11 cellular contexts compared by ENCODE assay signal in the genomic region with DNA sequence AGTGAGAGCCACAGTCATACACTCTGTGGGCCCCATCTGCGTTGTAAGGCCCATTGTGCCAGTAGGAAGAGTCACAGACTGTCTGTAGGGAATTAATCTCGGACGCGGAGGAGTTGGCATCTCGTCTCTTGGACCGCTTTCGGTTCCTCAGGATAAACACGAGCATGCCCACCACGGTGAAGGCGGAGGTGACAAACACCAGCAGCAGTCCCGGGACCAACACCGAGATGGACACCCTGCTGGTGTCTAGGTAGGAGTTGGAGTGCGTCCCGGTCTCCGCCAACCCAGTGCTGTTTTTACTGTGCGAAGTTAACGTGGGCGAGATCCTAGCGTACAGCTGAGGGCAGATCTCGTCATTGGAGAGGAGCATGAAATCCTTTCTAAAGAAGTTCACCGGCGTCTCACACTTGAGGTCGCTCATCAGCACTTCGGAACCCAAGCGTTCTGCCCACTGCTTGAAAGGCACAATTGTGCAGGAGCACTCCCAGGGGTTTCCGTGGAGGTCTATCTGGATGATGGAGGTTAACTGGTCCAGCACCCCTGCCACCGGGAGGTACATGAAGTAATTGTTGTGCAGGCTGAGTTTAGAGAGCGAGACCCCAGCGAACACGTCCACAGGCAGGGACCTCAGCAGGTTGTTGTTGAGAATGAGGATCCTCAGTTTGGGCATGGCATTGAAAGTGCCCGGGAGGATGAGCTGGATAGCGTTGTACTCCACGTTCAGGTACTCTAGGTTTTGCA. TPM values are rescaled to one million over a fixed set of nuclear protein-coding genes. Genes with fewer than 3 reads are reported as not detected.
DNase-seq lines count a peak whose midpoint lies in the region; ATAC-seq and TF ChIP-seq lines count a peak whose summit lies in the region.
"Had no signal": no experiment of that assay in that cellular context is flagged by ENCODE, and none has a peak within 500 bp of the region (broad histone marks: within the 10 kb centered on the region; RNA-seq: fewer than 3 reads in every experiment).

No MANE protein-coding gene starts in this region.

- no peak overlapping the region for H3K27ac Mint-ChIP-seq in CD8-positive, alpha-beta T cell
- peak overlapping the region; percentile 44 for H3K27ac Mint-ChIP-seq in activated T-helper 1 cell treated with anti-CD3 and anti-CD28 coated beads, Interleukin-12 subunit alpha, Interleukin-12 subunit beta, Interleukin-2, Interleukin-4 antibody, amounts not matched to agents 30 ng/mL and 10 ng/mL and 1 ng/mL, durations not matched to agents 14 hours and 24 hours and 36 hours
- H3K27ac Mint-ChIP-seq: activated naive CD4-positive, alpha-beta T cell treated with anti-CD3 and anti-CD28 coated beads, Interleukin-2, amount 50 U/mL, for 24 hours had no signal

- no peak overlapping the region for H2BK12ac ChIP-seq in trophoblast cell (ENCODE audit: low read length)

- CTCF ChIA-PET in CD8-positive, alpha-beta T cell (lab: Charles Lee) = no interaction called here

- H4K91ac ChIP-seq in trophoblast cell (ENCODE audit: low read depth, low read length) = no peak overlapping the region

- no peak overlapping the region for H3K27ac ChIP-seq in CD8-positive, alpha-beta T cell (ENCODE audit: low read depth, low read length)
- H3K27ac ChIP-seq in foreskin keratinocyte = no peak overlapping the region
- no peak overlapping the region for H3K27ac ChIP-seq in trophoblast cell (ENCODE audit: low read depth, low read length)

- H3K9me3 Mint-ChIP-seq in CD8-positive, alpha-beta T cell = no peaks in the 10 kb centered on the region
- peaks cover 12% of the 10 kb centered on the region for H3K9me3 Mint-ChIP-seq in activated T-helper 1 cell treated with anti-CD3 and anti-CD28 coated beads, Interleukin-12 subunit alpha, Interleukin-12 subunit beta, Interleukin-2, Interleukin-4 antibody, amounts not matched to agents 30 ng/mL and 10 ng/mL and 1 ng/mL, durations not matched to agents 14 hours and 24 hours and 36 hours

- TF ChIP-seq CTCF in CD8-positive, alpha-beta T cell (IDR thresholded peaks at IDR 0.05) = no peak
- TF ChIP-seq CTCF in foreskin keratinocyte (conservative IDR thresholded peaks at IDR 0.05) (no peak), GM10266 (IDR thresholded peaks at IDR 0.05; ENCODE audit: control insufficient read depth, insufficient read depth, low read depth, missing control alignments) (no peak)

- no peak overlapping the region for H2BK5ac ChIP-seq in trophoblast cell (ENCODE audit: low read depth, low read length, poor library complexity)

- H3K36me3 ChIP-seq in CD8-positive, alpha-beta T cell (ENCODE audit: insufficient read depth, low read length) = no peaks in the 10 kb centered on the region
- no peaks in the 10 kb centered on the region for H3K36me3 ChIP-seq in trophoblast cell (ENCODE audit: control insufficient read depth in 1 of 2, insufficient read depth in 2 of 2, low read length in 2 of 2)

- no peak overlapping the region for H3K4ac ChIP-seq in trophoblast cell (ENCODE audit: low read depth, low read length)

- no peak overlapping the region for H3K4me2 ChIP-seq in trophoblast cell (ENCODE audit: low read length)

- no peak overlapping the region for H3K9ac ChIP-seq in trophoblast cell (ENCODE audit: low read length)

- no peak overlapping the region for H4K8ac ChIP-seq in trophoblast cell (ENCODE audit: low read depth, low read length)

- H3K27me3 ChIP-seq in CD8-positive, alpha-beta T cell (ENCODE audit: insufficient read depth, low read length) = peaks cover 6% of the 10 kb centered on the region
- H3K27me3 ChIP-seq in foreskin keratinocyte (peaks cover 66% of the 10 kb centered on the region), trophoblast cell (ENCODE audit: insufficient read depth, low read length) (peaks cover 28% of the 10 kb centered on the region)

- no peak overlapping the region for H4K12ac ChIP-seq in trophoblast cell (ENCODE audit: low read depth, low read length)

- H2AFZ ChIP-seq in trophoblast cell (ENCODE audit: insufficient read depth, low read length, poor library complexity) = no peak overlapping the region

- no peaks in the 10 kb centered on the region for H3K79me1 ChIP-seq in trophoblast cell (ENCODE audit: low read length)

- no peak overlapping the region for H2AK5ac ChIP-seq in trophoblast cell (ENCODE audit: low read length)

- H3K18ac ChIP-seq in trophoblast cell (ENCODE audit: low read length) = no peak overlapping the region

- no peaks in the 10 kb centered on the region for H3K4me1 ChIP-seq in CD8-positive, alpha-beta T cell (ENCODE audit: insufficient read depth, low read length)
- no peaks in the 10 kb centered on the region for H3K4me1 ChIP-seq in foreskin keratinocyte
- H3K4me1 ChIP-seq in trophoblast cell (ENCODE audit: control insufficient read depth in 1 of 2, insufficient read depth in 2 of 2, low read length in 2 of 2) = no peaks in the 10 kb centered on the region

- H3K27me3 Mint-ChIP-seq in CD8-positive, alpha-beta T cell (ENCODE audit: low read depth) = peaks cover 67% of the 10 kb centered on the region
- peaks cover 44% of the 10 kb centered on the region for H3K27me3 Mint-ChIP-seq in activated T-helper 1 cell treated with anti-CD3 and anti-CD28 coated beads, Interleukin-12 subunit alpha, Interleukin-12 subunit beta, Interleukin-2, Interleukin-4 antibody, amounts not matched to agents 30 ng/mL and 10 ng/mL and 1 ng/mL, durations not matched to agents 14 hours and 24 hours and 36 hours (ENCODE audit: insufficient read depth)

- H3K79me2 ChIP-seq in trophoblast cell (ENCODE audit: control insufficient read depth, insufficient read depth, low read length, poor library complexity) = no peaks in the 10 kb centered on the region

- peak overlapping the region; percentile 51 for H3K23ac ChIP-seq in trophoblast cell (ENCODE audit: low read length)

- no peak for DNase-seq in CD8-positive, alpha-beta T cell
- DNase-seq in activated T-helper 1 cell treated with anti-CD3 and anti-CD28 coated beads, Interleukin-12 subunit alpha, Interleukin-12 subunit beta, Interleukin-2, Interleukin-4 antibody, amounts not matched to agents 30 ng/mL and 10 ng/mL and 1 ng/mL, durations not matched to agents 14 hours and 24 hours and 36 hours (ENCODE audit: low spot score) = no peak
- DNase-seq in foreskin keratinocyte (no peak), trophoblast cell (no peak), GM10266 (ENCODE audit: extremely low spot score) (no peak), NCI-H1436 (lab: John Stamatoyannopoulos, UW) (no peak)
- DNase-seq: DMS153, SW 1271 had no signal

- intact Hi-C loops in CD8-positive, alpha-beta T cell (cut with DNase I, micrococcal nuclease) = no loop called here
- intact Hi-C loops in activated T-helper 1 cell treated with anti-CD3 and anti-CD28 coated beads, Interleukin-12 subunit alpha, Interleukin-12 subunit beta, Interleukin-2, Interleukin-4 antibody, amounts not matched to agents 30 ng/mL and 10 ng/mL and 1 ng/mL, durations not matched to agents 14 hours and 24 hours and 36 hours (cut with micrococcal nuclease) = loop anchor here (5.0 kb wide), 1 partner anchor 258 kb away; no protein-coding TSS in a partner anchor

- ATAC-seq in CD8-positive, alpha-beta T cell = no peak
- ATAC-seq in foreskin keratinocyte (peak; percentile 53), GM19351 (IDR thresholded peaks at IDR 0.05; ENCODE audit: unreplicated experiment) (no peak), GM21447 (IDR thresholded peaks at IDR 0.05; ENCODE audit: unreplicated experiment) (no peak)

- H3K4me3 ChIP-seq in CD8-positive, alpha-beta T cell (ENCODE audit: low read depth, low read length) = no peak overlapping the region
- H3K4me3 ChIP-seq in trophoblast cell (ENCODE audit: low read depth, low read length) = no peak overlapping the region

- no peaks in the 10 kb centered on the region for H3K9me3 ChIP-seq in CD8-positive, alpha-beta T cell (ENCODE audit: low read length)
- peaks cover 1% of the 10 kb centered on the region for H3K9me3 ChIP-seq in trophoblast cell (ENCODE audit: insufficient read depth, low read depth, low read length)

- H3K4me3 Mint-ChIP-seq in CD8-positive, alpha-beta T cell = peak overlapping the region; percentile 32
- no peak overlapping the region for H3K4me3 Mint-ChIP-seq in activated T-helper 1 cell treated with anti-CD3 and anti-CD28 coated beads, Interleukin-12 subunit alpha, Interleukin-12 subunit beta, Interleukin-2, Interleukin-4 antibody, amounts not matched to agents 30 ng/mL and 10 ng/mL and 1 ng/mL, durations not matched to agents 14 hours and 24 hours and 36 hours
- H3K4me3 Mint-ChIP-seq: activated naive CD4-positive, alpha-beta T cell treated with anti-CD3 and anti-CD28 coated beads, Interleukin-2, amount 50 U/mL, for 24 hours had no signal

- no peak overlapping the region for H3K14ac ChIP-seq in trophoblast cell (ENCODE audit: low read length)

- peaks cover 15% of the 10 kb centered on the region for H3K4me1 Mint-ChIP-seq in CD8-positive, alpha-beta T cell (ENCODE audit: low read depth)
- H3K4me1 Mint-ChIP-seq in activated T-helper 1 cell treated with anti-CD3 and anti-CD28 coated beads, Interleukin-12 subunit alpha, Interleukin-12 subunit beta, Interleukin-2, Interleukin-4 antibody, amounts not matched to agents 30 ng/mL and 10 ng/mL and 1 ng/mL, durations not matched to agents 14 hours and 24 hours and 36 hours (ENCODE audit: low read depth) = peaks cover 19% of the 10 kb centered on the region
- H3K4me1 Mint-ChIP-seq: activated naive CD4-positive, alpha-beta T cell treated with anti-CD3 and anti-CD28 coated beads, Interleukin-2, amount 50 U/mL, for 24 hours had no signal

- no peak overlapping the region for H2BK120ac ChIP-seq in trophoblast cell (ENCODE audit: insufficient read depth, low read length, poor library complexity)

- H3K36me3 Mint-ChIP-seq in CD8-positive, alpha-beta T cell = no peaks in the 10 kb centered on the region
- H3K36me3 Mint-ChIP-seq in activated T-helper 1 cell treated with anti-CD3 and anti-CD28 coated beads, Interleukin-12 subunit alpha, Interleukin-12 subunit beta, Interleukin-2, Interleukin-4 antibody, amounts not matched to agents 30 ng/mL and 10 ng/mL and 1 ng/mL, durations not matched to agents 14 hours and 24 hours and 36 hours (ENCODE audit: low read depth) = no peaks in the 10 kb centered on the region
- H3K36me3 Mint-ChIP-seq: activated naive CD4-positive, alpha-beta T cell treated with anti-CD3 and anti-CD28 coated beads, Interleukin-2, amount 50 U/mL, for 24 hours had no signal

- POLR2A ChIA-PET in CD8-positive, alpha-beta T cell (lab: Charles Lee) = no interaction called here

- no CpG with 5 or more reads among the region's 33 CpGs for WGBS in trophoblast cell (ENCODE audit: extremely low coverage, insufficient coverage, insufficient read length)

RNA-seq across cellular contexts. Expression of gene SLITRK1, which starts 2.7 kb away (rescaled TPM):
- total RNA-seq in CD8-positive, alpha-beta T cell = not detected
- total RNA-seq in activated T-helper 1 cell treated with anti-CD3 and anti-CD28 coated beads, Interleukin-12 subunit alpha, Interleukin-12 subunit beta, Interleukin-2, Interleukin-4 antibody, amounts not matched to agents 30 ng/mL and 10 ng/mL and 1 ng/mL, durations not matched to agents 14 hours and 24 hours and 36 hours = not detected in 2 replicates
- total RNA-seq in foreskin keratinocyte = not detected in 2 replicates
- not detected in 2 replicates for polyA plus RNA-seq in foreskin keratinocyte
- polyA plus RNA-seq in trophoblast cell (2013) = not detected in 2 replicates
